ENCODE assay signal across 8 cellular contexts in the genomic region with DNA sequence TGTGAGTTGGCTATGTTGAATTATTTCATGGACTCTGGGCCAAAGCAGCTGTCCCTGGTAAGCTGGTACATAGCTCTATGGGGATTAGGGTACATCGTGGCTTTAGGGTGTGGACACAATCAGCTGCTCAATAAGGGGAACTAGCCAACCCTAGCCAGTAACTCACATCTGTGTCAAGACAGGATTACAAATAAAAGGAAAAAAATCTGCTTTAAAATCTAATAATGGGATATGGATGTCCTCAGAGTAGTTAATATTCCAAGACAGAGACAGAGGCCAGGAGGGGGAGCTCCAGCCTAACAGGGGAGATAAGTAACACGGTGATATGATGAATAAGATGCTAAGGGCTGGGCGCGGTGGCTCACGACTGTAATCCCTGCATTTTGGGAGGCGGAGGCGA. TPM values are rescaled to one million over a fixed set of nuclear protein-coding genes. Genes with fewer than 3 reads are reported as not detected.
A peak's percentile ranks its signal among the peaks of the same experiment; 100 is the strongest.
DNase-seq lines count a peak whose midpoint lies in the region; ATAC-seq, FAIRE-seq and TF ChIP-seq lines count a peak whose summit lies in the region.

No MANE protein-coding gene starts in this region.

- H3K9me1 ChIP-seq in endothelial cell of umbilical vein (replicated peaks; ENCODE audit: control insufficient read depth, extremely low read depth, insufficient read depth, low read length): no peaks in the 10 kb centered on the region

- BruUV-seq in endothelial cell of umbilical vein (replicated peaks; lab: Mats Ljungman, UMichigan): no TSS peak

- H3K9me3 ChIP-seq in endothelial cell of umbilical vein (replicated peaks; ENCODE audit: control insufficient read depth, insufficient read depth, low read length) (no peaks in the 10 kb centered on the region), neural cell (ENCODE audit: low read length) (no peaks in the 10 kb centered on the region)

- H3K27me3 ChIP-seq in endothelial cell of umbilical vein (ENCODE audit: control insufficient read depth in 2 of 2, insufficient read depth in 2 of 2, low read length in 2 of 2): no peaks in the 10 kb centered on the region
- H3K27me3 ChIP-seq in neural cell (ENCODE audit: insufficient read depth, low read depth, low read length): no peaks in the 10 kb centered on the region

- H3K27ac ChIP-seq in endothelial cell of umbilical vein (ENCODE audit: insufficient read depth, low read depth, low read length) (no peak overlapping the region), neural cell (ENCODE audit: low read length) (no peak overlapping the region)

- H3K36me3 ChIP-seq in endothelial cell of umbilical vein (ENCODE audit: control insufficient read depth in 2 of 2, extremely low read depth in 1 of 2, insufficient read depth in 2 of 2, low read length in 2 of 2) (no peaks in the 10 kb centered on the region), neural cell (ENCODE audit: insufficient read depth, low read length) (no peaks in the 10 kb centered on the region)

- no peaks in the 10 kb centered on the region for H3K27me3 Mint-ChIP-seq in type B pancreatic cell

- H3K4me2 ChIP-seq in endothelial cell of umbilical vein (ENCODE audit: insufficient read depth, low read length) (no peak overlapping the region), neural cell (ENCODE audit: low read length) (no peak overlapping the region)

- H3K4me3 Mint-ChIP-seq in type B pancreatic cell: no peak overlapping the region

- H2AFZ ChIP-seq in endothelial cell of umbilical vein (ENCODE audit: low read depth, low read length) (no peak overlapping the region), neural cell (ENCODE audit: low read depth, low read length) (no peak overlapping the region)

- CTCF ChIA-PET in endothelial cell of umbilical vein (lab: Charles Lee): interaction anchor here (0.8 to 1.6 kb wide), 8 partner anchors 11 to 502 kb away, joined by 3 to 7 read pairs (median 4); partner anchors contain the start of gene ZNF880

- H3K9ac ChIP-seq in endothelial cell of umbilical vein (replicated peaks; ENCODE audit: extremely low read depth, insufficient read depth, low read length) (no peak overlapping the region), neural cell (ENCODE audit: low read length) (no peak overlapping the region)

- H4K20me1 ChIP-seq in endothelial cell of umbilical vein (replicated peaks; ENCODE audit: control insufficient read depth, extremely low read depth, insufficient read depth, low read length): no peaks in the 10 kb centered on the region
- H4K20me1 ChIP-seq in neural cell (ENCODE audit: insufficient read depth): no peaks in the 10 kb centered on the region

- TF ChIP-seq POLR2A in endothelial cell of umbilical vein (IDR thresholded peaks at IDR 0.05; ENCODE audit: low read depth, low read length): no peak

- H3K4me3 ChIP-seq in endothelial cell of umbilical vein (replicated peaks in 1 of 3; ENCODE audit: insufficient read depth in 1 of 3, low read depth in 1 of 3, low read length in 3 of 3) (no peak overlapping the region), neural cell (ENCODE audit: low read length) (no peak overlapping the region)

- TF ChIP-seq EP300 in neural cell (conservative IDR thresholded peaks at IDR 0.05; ENCODE audit: poor library complexity, severe bottlenecking): no peak

- H3K79me2 ChIP-seq in endothelial cell of umbilical vein (ENCODE audit: control insufficient read depth, insufficient read depth, low read length) (no peaks in the 10 kb centered on the region), neural cell (replicated peaks; ENCODE audit: insufficient read depth, low read length) (no peaks in the 10 kb centered on the region)

- H3F3A ChIP-seq in neural cell (ENCODE audit: insufficient read depth, low read length, poor library complexity, severe bottlenecking): no peaks in the 10 kb centered on the region

- peak; percentile 13 for TF ChIP-seq RAD21 in neural cell (conservative IDR thresholded peaks at IDR 0.05)

- peak; percentile 16 to 44 for TF ChIP-seq CTCF in endothelial cell of umbilical vein (IDR thresholded peaks at IDR 0.05; ENCODE audit: extremely low read depth in 1 of 2, insufficient read depth in 1 of 2, low read depth in 1 of 2, low read length in 2 of 2)
- TF ChIP-seq CTCF in neural cell (IDR thresholded peaks at IDR 0.05; ENCODE audit: poor library complexity, severe bottlenecking): no peak
- TF ChIP-seq CTCF in type B pancreatic cell (conservative IDR thresholded peaks at IDR 0.05): peak; percentile 64

- ATAC-seq in HG03196 (IDR thresholded peaks at IDR 0.05; ENCODE audit: unreplicated experiment): no peak

- no peaks in the 10 kb centered on the region for H3K4me1 Mint-ChIP-seq in type B pancreatic cell (ENCODE audit: unreplicated experiment)

- H3K36me3 Mint-ChIP-seq in type B pancreatic cell: no peaks in the 10 kb centered on the region

- POLR2A ChIA-PET in endothelial cell of umbilical vein (lab: Charles Lee): no interaction called here

- H3K27ac Mint-ChIP-seq in type B pancreatic cell: no peak overlapping the region

- no peak for FAIRE-seq in endothelial cell of umbilical vein (lab: Jason Lieb, UNC)

- dilution Hi-C loops in endothelial cell of umbilical vein (cut with MboI; ENCODE audit: extremely low pct_ligation_motif_present, low sequenced_read_pairs): no loop called here

- DNase-seq in EL (peak; percentile 48), NCI-H146 (lab: John Stamatoyannopoulos, UW) (peak; percentile 68), endothelial cell of umbilical vein (ENCODE audit: low read depth, low spot score) (peak; percentile 46), type B pancreatic cell (ENCODE audit: extremely low spot score, unreplicated experiment) (no peak), occipital lobe (lab: John Stamatoyannopoulos, UW) (no peak)
- peak; percentile 62 for DNase-seq in activated CD4-positive, alpha-beta T cell treated with anti-CD3 and anti-CD28 coated beads, Interleukin-2, amount 50 U/mL, for 1 hour

- intact Hi-C loops in endothelial cell of umbilical vein (cut with micrococcal nuclease): no loop called here

- H3K9me2 ChIP-seq in neural cell (ENCODE audit: insufficient read depth, low read length): no peaks in the 10 kb centered on the region

- H3K9me3 Mint-ChIP-seq in type B pancreatic cell: no peaks in the 10 kb centered on the region

- no peaks in the 10 kb centered on the region for H3K4me1 ChIP-seq in endothelial cell of umbilical vein (ENCODE audit: control insufficient read depth, extremely low read depth, insufficient read depth, low read length)

TF ChIP-seq in endothelial cell of umbilical vein, 7 proteins besides CTCF, POLR2A, EP300 and RAD21 (continues in another document):
- TF ChIP-seq EZH2 (IDR thresholded peaks at IDR 0.05; ENCODE audit: borderline replicate concordance, low read depth, low read length, severe bottlenecking): no peak
- TF ChIP-seq FOS (IDR thresholded peaks at IDR 0.05; ENCODE audit: borderline replicate concordance, insufficient read depth, low read length): no peak
- TF ChIP-seq POLR2AphosphoS5 (IDR thresholded peaks at IDR 0.05; ENCODE audit: insufficient read depth, low read depth, low read length): no peak
- no peak for TF ChIP-seq JUN (IDR thresholded peaks at IDR 0.05; ENCODE audit: borderline replicate concordance, insufficient read depth, insufficient read length, low read depth)

TF ChIP-seq in neural cell, 6 proteins besides CTCF, POLR2A, EP300 and RAD21 (continues in another document):
- TF ChIP-seq MXI1 (conservative IDR thresholded peaks at IDR 0.05; ENCODE audit: poor library complexity, severe bottlenecking) (no peak), EZH2 (IDR thresholded peaks at IDR 0.05; ENCODE audit: borderline replicate concordance, insufficient read depth, low read length, poor library complexity, severe bottlenecking) (no peak), SMC3 (conservative IDR thresholded peaks at IDR 0.05; ENCODE audit: poor library complexity) (no peak), POLR2AphosphoS5 (IDR thresholded peaks at IDR 0.05) (no peak)

RNA-seq across cellular contexts. Expression of gene ZNF766, which starts 21.1 kb away (rescaled TPM):
- total RNA-seq in endothelial cell of umbilical vein (8.9 and 9.1 TPM in 2 replicates), type B pancreatic cell (ENCODE audit: low replicate concordance) (24.1 and 33.2 TPM in 2 replicates), occipital lobe (19.8 TPM)
- polyA plus RNA-seq in endothelial cell of umbilical vein (1.8 and 2.9 TPM in 2 replicates), neural cell (21.8 and 24.2 TPM in 2 replicates)
- 3.9 and 4.3 TPM in 2 replicates for polyA plus RNA-seq in endothelial cell of umbilical vein (2011; cell fraction: cytosol; rRNA removed)
- polyA plus RNA-seq in endothelial cell of umbilical vein (2011; cell fraction: nucleus; rRNA removed): 3.8 and 5.5 TPM in 2 replicates
- polyA plus RNA-seq in endothelial cell of umbilical vein (2012): 9.3 and 11.4 TPM in 2 replicates
- polyA minus RNA-seq in endothelial cell of umbilical vein (5.4 and 8.8 TPM in 2 replicates), neural cell (28.5 and 38.4 TPM in 2 replicates)
- 5.3 TPM for polyA minus RNA-seq in endothelial cell of umbilical vein (2011; cell fraction: cytosol; rRNA and poly(A)+ RNA removed)
- 4.0 and 6.5 TPM in 2 replicates for polyA minus RNA-seq in endothelial cell of umbilical vein (2011; cell fraction: nucleus; rRNA and poly(A)+ RNA removed)

RNA-seq across cellular contexts. Expression of gene ZNF480, which starts 48.7 kb away (rescaled TPM):
- 9.2 and 10.0 TPM in 2 replicates for total RNA-seq in endothelial cell of umbilical vein
- polyA plus RNA-seq in endothelial cell of umbilical vein: 2.0 and 3.6 TPM in 2 replicates
- 4.2 and 6.5 TPM in 2 replicates for polyA plus RNA-seq in endothelial cell of umbilical vein (2011; cell fraction: cytosol; rRNA removed)
- 3.4 and 4.0 TPM in 2 replicates for polyA plus RNA-seq in endothelial cell of umbilical vein (2011; cell fraction: nucleus; rRNA removed)
- 18.2 and 20.8 TPM in 2 replicates for polyA plus RNA-seq in endothelial cell of umbilical vein (2012)
- polyA minus RNA-seq in endothelial cell of umbilical vein: 4.7 and 9.4 TPM in 2 replicates
- polyA minus RNA-seq in endothelial cell of umbilical vein (2011; cell fraction: cytosol; rRNA and poly(A)+ RNA removed): 5.6 TPM
- 3.3 and 6.7 TPM in 2 replicates for polyA minus RNA-seq in endothelial cell of umbilical vein (2011; cell fraction: nucleus; rRNA and poly(A)+ RNA removed)
- 7.7 and 18.0 TPM in 2 replicates for polyA plus RNA-seq in neural cell
- 22.2 and 24.2 TPM in 2 replicates for polyA minus RNA-seq in neural cell
- 16.8 and 26.2 TPM in 2 replicates for total RNA-seq in type B pancreatic cell (ENCODE audit: low replicate concordance)
- 9.4 TPM for total RNA-seq in occipital lobe

RNA-seq across cellular contexts. Expression of gene PPP2R1A, which starts 58.4 kb away (rescaled TPM):
- total RNA-seq in endothelial cell of umbilical vein (253 and 257 TPM in 2 replicates), type B pancreatic cell (ENCODE audit: low replicate concordance) (319 and 323 TPM in 2 replicates), occipital lobe (255 TPM)
- polyA plus RNA-seq in endothelial cell of umbilical vein (216 and 221 TPM in 2 replicates), neural cell (394 and 458 TPM in 2 replicates)
- 176 and 186 TPM in 2 replicates for polyA plus RNA-seq in endothelial cell of umbilical vein (2011; cell fraction: cytosol; rRNA removed)
- 113 and 119 TPM in 2 replicates for polyA plus RNA-seq in endothelial cell of umbilical vein (2011; cell fraction: nucleus; rRNA removed)
- 282 and 342 TPM in 2 replicates for polyA plus RNA-seq in endothelial cell of umbilical vein (2012)
- polyA minus RNA-seq in endothelial cell of umbilical vein (287 and 298 TPM in 2 replicates), neural cell (386 and 406 TPM in 2 replicates)
- 151 TPM for polyA minus RNA-seq in endothelial cell of umbilical vein (2011; cell fraction: cytosol; rRNA and poly(A)+ RNA removed)
- polyA minus RNA-seq in endothelial cell of umbilical vein (2011; cell fraction: nucleus; rRNA and poly(A)+ RNA removed): 127 and 136 TPM in 2 replicates

Comparison
In these comparisons a context has a peak if more than half of its experiments do, and no peak if none do; other contexts are left out.
1. DNase-seq: peak in EL (single experiment), NCI-H146 (single experiment), activated CD4-positive, alpha-beta T cell treated with anti-CD3 and anti-CD28 coated beads, Interleukin-2, amount 50 U/mL, for 1 hour (single experiment) and endothelial cell of umbilical vein (single experiment); none in type B pancreatic cell (single experiment) and occipital lobe (single experiment).